ENCODE assay signal across 8 cellular contexts in genomic region chr18:76619342-76620315, GRCh38.
DNase-seq lines count a peak whose midpoint lies in the region; ATAC-seq and TF ChIP-seq lines count a peak whose summit lies in the region.

No MANE protein-coding gene starts in this region.

- no peaks in the 10 kb centered on the region for H3K27me3 ChIP-seq in ascending aorta

- ATAC-seq in GM18909 (IDR thresholded peaks at IDR 0.05; ENCODE audit: poor library complexity, unreplicated experiment) = peak; percentile 31

- peak; percentile 81 for DNase-seq in KBM-7
- peak in 1 of 2 donors; percentile 73 for DNase-seq in ascending aorta (ENCODE audit: low spot score in 2 of 2)
- peak; percentile 77 for DNase-seq in iPS-NIHi11 (ENCODE audit: low spot score)
- peak; percentile 78 for DNase-seq in skeletal muscle cell (ENCODE audit: low read depth)
- DNase-seq in activated CD4-positive, alpha-beta T cell treated with anti-CD3 and anti-CD28 coated beads for 4 hours = no peak
- DNase-seq in activated CD4-positive, alpha-beta T cell treated with anti-CD3 and anti-CD28 coated beads, Interleukin-2, amount 50 U/mL, for 1 hour = no peak
- no peak for DNase-seq in GM10266 (ENCODE audit: extremely low spot score)

- no peaks in the 10 kb centered on the region for H3K36me3 ChIP-seq in ascending aorta

- in situ Hi-C loops in KBM-7 (cut with MboI; ENCODE audit: low pct_unique_long_range_greater_than_20kb, low sequenced_read_pairs) = loop anchor here (25.0 kb wide), 1 partner anchor 93 kb away; no protein-coding TSS in a partner anchor

- peak overlapping the region; percentile 58 to 60 for H3K27ac ChIP-seq in ascending aorta

- H3K9me3 ChIP-seq in ascending aorta = no peaks in the 10 kb centered on the region

- no peak for TF ChIP-seq CTCF in ascending aorta (IDR thresholded peaks at IDR 0.05)
- no peak for TF ChIP-seq CTCF in GM10266 (IDR thresholded peaks at IDR 0.05; ENCODE audit: control insufficient read depth, insufficient read depth, low read depth, missing control alignments)

- peak overlapping the region; percentile 54 to 67 for H3K4me3 ChIP-seq in ascending aorta
- H3K4me3 ChIP-seq in skeletal muscle cell (ENCODE audit: low read depth, low read length) = peak overlapping the region; percentile 34

- intact Hi-C loops in ascending aorta (cut with DNase I) = loop anchor here (1.0 to 5.0 kb wide), 2 partner anchors 157 to 220 kb away; no protein-coding TSS in a partner anchor

- peaks cover 4 to 8% of the 10 kb centered on the region in 2 donors for H3K4me1 ChIP-seq in ascending aorta

Comparison
In these comparisons a context has a peak if more than half of its experiments do, and no peak if none do; other contexts are left out.
1. DNase-seq: peak in KBM-7 (single experiment), iPS-NIHi11 (single experiment) and skeletal muscle cell (single experiment); none in activated CD4-positive, alpha-beta T cell treated with anti-CD3 and anti-CD28 coated beads for 4 hours (0 of 2), activated CD4-positive, alpha-beta T cell treated with anti-CD3 and anti-CD28 coated beads, Interleukin-2, amount 50 U/mL, for 1 hour (single experiment) and GM10266 (single experiment).